In genomic region chr20:3483309-3483708, GRCh38 we compare ENCODE assay signal across 1 cellular context.
TF ChIP-seq lines count a peak whose summit lies in the region.

No MANE protein-coding gene starts in this region.

TF ChIP-seq in HepG2, 621 proteins besides CTCF, POLR2A, EP300 and RAD21 (continued from another document and continues in another):
- TF ChIP-seq ZNF770 (CRISPR knock-in tag; IDR thresholded peaks at IDR 0.05) (peak; percentile 98), SOX13 (IDR thresholded peaks at IDR 0.05) (no peak), SOX13 (CRISPR knock-in tag; conservative IDR thresholded peaks at IDR 0.05 in 1 of 2, IDR thresholded peaks at IDR 0.05 in 1 of 2) (peak in 1 of 2 experiments; percentile 57; a peak in 1 of 4 replicates), ZBTB7B (CRISPR knock-in tag; IDR thresholded peaks at IDR 0.05) (peak; percentile 53; the same call in 1 of the 2 replicates), RAD51 (IDR thresholded peaks at IDR 0.05; ENCODE audit: borderline replicate concordance) (no peak), MLLT10 (CRISPR knock-in tag; IDR thresholded peaks at IDR 0.05) (no peak), SAP130 (CRISPR knock-in tag; IDR thresholded peaks at IDR 0.05; ENCODE audit: low read depth) (peak; percentile 61), CREBL2 (CRISPR knock-in tag; IDR thresholded peaks at IDR 0.05; ENCODE audit: borderline replicate concordance) (no peak), THAP8 (CRISPR knock-in tag; IDR thresholded peaks at IDR 0.05; ENCODE audit: borderline replicate concordance) (no peak), ESRRA (CRISPR knock-in tag; IDR thresholded peaks at IDR 0.05; ENCODE audit: low read depth) (peak; percentile 64; the same call in 1 of the 2 replicates), DDIT3 (CRISPR knock-in tag; IDR thresholded peaks at IDR 0.05) (no peak), ZNF350 (CRISPR knock-in tag; IDR thresholded peaks at IDR 0.05; ENCODE audit: borderline replicate concordance, low read depth) (no peak), SIX1 (CRISPR knock-in tag; IDR thresholded peaks at IDR 0.05; ENCODE audit: borderline replicate concordance) (peak; percentile 41; the same call in 1 of the 2 replicates), ZNF460 (CRISPR knock-in tag; IDR thresholded peaks at IDR 0.05; ENCODE audit: borderline replicate concordance) (no peak), THAP11 (CRISPR knock-in tag; IDR thresholded peaks at IDR 0.05) (peak; percentile 26; the same call in 1 of the 2 replicates), ZNF414 (CRISPR knock-in tag; IDR thresholded peaks at IDR 0.05) (peak; percentile 62; the same call in 1 of the 2 replicates), ZNF614 (CRISPR knock-in tag; IDR thresholded peaks at IDR 0.05; ENCODE audit: borderline replicate concordance) (peak; percentile 41; the same call in 1 of the 2 replicates), ZNF710 (CRISPR knock-in tag; IDR thresholded peaks at IDR 0.05; ENCODE audit: borderline replicate concordance) (no peak), ZNF790 (CRISPR knock-in tag; IDR thresholded peaks at IDR 0.05; ENCODE audit: borderline replicate concordance) (no peak), SALL1 (CRISPR knock-in tag; IDR thresholded peaks at IDR 0.05) (peak; percentile 81), ZNF749 (CRISPR knock-in tag; IDR thresholded peaks at IDR 0.05; ENCODE audit: borderline replicate concordance) (no peak), NR2F1 (CRISPR knock-in tag; IDR thresholded peaks at IDR 0.05) (peak; percentile 47; a peak in 2 of 4 replicates), SP5 (CRISPR knock-in tag; IDR thresholded peaks at IDR 0.05; ENCODE audit: borderline replicate concordance, low read depth) (peak; percentile 53; the same call in 1 of the 2 replicates), FOXA3 (CRISPR knock-in tag; IDR thresholded peaks at IDR 0.05) (peak; percentile 41; the same call in 1 of the 2 replicates), KMT2B (CRISPR knock-in tag; IDR thresholded peaks at IDR 0.05) (no peak), SOX6 (IDR thresholded peaks at IDR 0.05) (no peak), SOX6 (CRISPR knock-in tag; IDR thresholded peaks at IDR 0.05) (peak; percentile 39; the same call in 1 of the 2 replicates), FOXP4 (CRISPR knock-in tag; IDR thresholded peaks at IDR 0.05) (no peak), GTF2F1 (IDR thresholded peaks at IDR 0.05; ENCODE audit: low read length) (no peak), KLF6 (CRISPR knock-in tag; IDR thresholded peaks at IDR 0.05) (0 out of 2 replicates have a peak, but pooled peaks have one; percentile 19), ZNF746 (CRISPR knock-in tag; IDR thresholded peaks at IDR 0.05) (no peak), ZNF121 (CRISPR knock-in tag; IDR thresholded peaks at IDR 0.05) (peak; percentile 94), RFX3 (CRISPR knock-in tag; IDR thresholded peaks at IDR 0.05) (no peak), DNMT3B (CRISPR knock-in tag; conservative IDR thresholded peaks at IDR 0.05) (no peak), ZNF24 (IDR thresholded peaks at IDR 0.05) (no peak), ZNF3 (CRISPR knock-in tag; IDR thresholded peaks at IDR 0.05) (peak; percentile 68; the same call in 1 of the 2 replicates), ZNF644 (CRISPR knock-in tag; IDR thresholded peaks at IDR 0.05; ENCODE audit: low read depth) (peak; percentile 36; the same call in 1 of the 2 replicates), HMG20A (CRISPR knock-in tag; IDR thresholded peaks at IDR 0.05; ENCODE audit: borderline replicate concordance) (0 out of 2 replicates have a peak, but pooled peaks have one; percentile 37), ZBTB20 (CRISPR knock-in tag; IDR thresholded peaks at IDR 0.05; ENCODE audit: borderline replicate concordance, low read depth) (no peak), IRF2 (CRISPR knock-in tag; IDR thresholded peaks at IDR 0.05) (0 out of 2 replicates have a peak, but pooled peaks have one; percentile 25), ZSCAN12 (CRISPR knock-in tag; IDR thresholded peaks at IDR 0.05) (no peak), ZBTB1 (CRISPR knock-in tag; IDR thresholded peaks at IDR 0.05; ENCODE audit: borderline replicate concordance) (no peak), POGZ (CRISPR knock-in tag; IDR thresholded peaks at IDR 0.05) (peak; percentile 73), ZNF468 (CRISPR knock-in tag; IDR thresholded peaks at IDR 0.05) (no peak), FOXK1 (CRISPR knock-in tag; IDR thresholded peaks at IDR 0.05; ENCODE audit: borderline replicate concordance, low read depth) (0 out of 2 replicates have a peak, but pooled peaks have one; percentile 22), HOXA3 (CRISPR knock-in tag; IDR thresholded peaks at IDR 0.05) (peak; percentile 33; the same call in 1 of the 2 replicates), ERF (CRISPR knock-in tag; IDR thresholded peaks at IDR 0.05) (0 out of 2 replicates have a peak, but pooled peaks have one; percentile 21), PCBP2 (optimal IDR thresholded peaks at IDR 0.05; ENCODE audit: low read depth, low read length, poor library complexity, severe bottlenecking) (no peak), ARID2 (CRISPR knock-in tag; IDR thresholded peaks at IDR 0.05; ENCODE audit: borderline replicate concordance) (0 out of 2 replicates have a peak, but pooled peaks have one; percentile 41), ZNF138 (CRISPR knock-in tag; IDR thresholded peaks at IDR 0.05; ENCODE audit: low read depth) (no peak), GZF1 (CRISPR knock-in tag; IDR thresholded peaks at IDR 0.05) (no peak), TARDBP (CRISPR knock-in tag; IDR thresholded peaks at IDR 0.05) (peak; percentile 83), AHDC1 (CRISPR knock-in tag; IDR thresholded peaks at IDR 0.05; ENCODE audit: borderline replicate concordance) (peak; percentile 51; the same call in 1 of the 2 replicates), PPARG (CRISPR knock-in tag; conservative IDR thresholded peaks at IDR 0.05) (peak; percentile 83), SSRP1 (CRISPR knock-in tag; IDR thresholded peaks at IDR 0.05) (no peak), ZMYM4 (CRISPR knock-in tag; IDR thresholded peaks at IDR 0.05) (peak; percentile 63; the same call in 1 of the 2 replicates), ZNF33B (CRISPR knock-in tag; IDR thresholded peaks at IDR 0.05) (no peak), ZNF207 (IDR thresholded peaks at IDR 0.05; ENCODE audit: borderline replicate concordance) (no peak), TOPORS (CRISPR knock-in tag; IDR thresholded peaks at IDR 0.05) (no peak), KLF11 (CRISPR knock-in tag; IDR thresholded peaks at IDR 0.05) (no peak), CCAR2 (optimal IDR thresholded peaks at IDR 0.05; ENCODE audit: low read depth, low read length) (no peak), ZNF317 (CRISPR knock-in tag; IDR thresholded peaks at IDR 0.05) (0 out of 2 replicates have a peak, but pooled peaks have one; percentile 25)
